ENCODE assay signal across 25 cellular contexts in genomic region chr10:81104494-81104893, GRCh38.
DNase-seq lines count a peak whose midpoint lies in the region; ATAC-seq and TF ChIP-seq lines count a peak whose summit lies in the region.
"Had no signal": no experiment of that assay in that cellular context is flagged by ENCODE, and none has a peak within 500 bp of the region (broad histone marks: within the 10 kb centered on the region; RNA-seq: fewer than 3 reads in every experiment).

No MANE protein-coding gene starts in this region.

- H2AFZ ChIP-seq in neural progenitor cell (replicated peaks): peak overlapping the region; percentile 24

- CTCF ChIA-PET in activated CD4-positive, alpha-beta T cell treated with anti-CD3 and anti-CD28 coated beads, Interleukin-2, amount 10 ng/mL, durations not matched to agents 7 days and 5 days (lab: Charles Lee): no interaction called here
- CTCF ChIA-PET in activated CD4-positive, alpha-beta memory T cell treated with anti-CD3 and anti-CD28 coated beads for 36 hours (lab: Charles Lee): no interaction called here

- no peaks in the 10 kb centered on the region for H3K9me3 Mint-ChIP-seq in neural progenitor cell
- H3K9me3 Mint-ChIP-seq in activated CD4-positive, alpha-beta T cell treated with anti-CD3 and anti-CD28 coated beads, Interleukin-2, amount 10 ng/mL, durations not matched to agents 7 days and 5 days: no peaks in the 10 kb centered on the region
- no peaks in the 10 kb centered on the region for H3K9me3 Mint-ChIP-seq in activated CD4-positive, alpha-beta memory T cell treated with anti-CD3 and anti-CD28 coated beads for 36 hours
- H3K9me3 Mint-ChIP-seq: CD4-positive, alpha-beta T cell had no signal

- no peaks in the 10 kb centered on the region for H3K36me3 ChIP-seq in neural progenitor cell
- H3K36me3 ChIP-seq in esophagus muscularis mucosa: no peaks in the 10 kb centered on the region
- no peaks in the 10 kb centered on the region for H3K36me3 ChIP-seq in tibial artery
- H3K36me3 ChIP-seq: BLaER1 treated with 17β-estradiol and CSF1 and Interleukin-3, amounts not matched to agents 10 nM and 100 nM; Peyer's patch had no signal

- no peaks in the 10 kb centered on the region for H3F3A ChIP-seq in neural progenitor cell (ENCODE audit: low read depth)

- TF ChIP-seq CTCF in neural progenitor cell (IDR thresholded peaks at IDR 0.05) (no peak), esophagus muscularis mucosa (IDR thresholded peaks at IDR 0.05) (no peak), tibial artery (IDR thresholded peaks at IDR 0.05) (no peak)

- H3K9me3 ChIP-seq in neural progenitor cell (ENCODE audit: low read depth) (no peaks in the 10 kb centered on the region), esophagus muscularis mucosa (no peaks in the 10 kb centered on the region), tibial artery (no peaks in the 10 kb centered on the region)
- H3K9me3 ChIP-seq: A549; BLaER1 treated with 17β-estradiol and CSF1 and Interleukin-3, amounts not matched to agents 10 nM and 100 nM; Peyer's patch had no signal

- H3K27me3 ChIP-seq in neural progenitor cell (no peaks in the 10 kb centered on the region), esophagus muscularis mucosa (no peaks in the 10 kb centered on the region), tibial artery (no peaks in the 10 kb centered on the region)
- H3K27me3 ChIP-seq: BLaER1 treated with 17β-estradiol and CSF1 and Interleukin-3, amounts not matched to agents 10 nM and 100 nM; Peyer's patch had no signal

- H3K4me3 ChIP-seq in neural progenitor cell: no peak overlapping the region
- H3K4me3 ChIP-seq in esophagus muscularis mucosa: no peak overlapping the region
- H3K4me3 ChIP-seq in tibial artery: no peak overlapping the region
- H3K4me3 ChIP-seq: A549; BLaER1 treated with 17β-estradiol and CSF1 and Interleukin-3, amounts not matched to agents 10 nM and 100 nM; Peyer's patch; SK-N-MC had no signal

- H3K4me1 ChIP-seq in neural progenitor cell (no peaks in the 10 kb centered on the region), esophagus muscularis mucosa (no peaks in the 10 kb centered on the region), tibial artery (no peaks in the 10 kb centered on the region)
- H3K4me1 ChIP-seq: Peyer's patch had no signal

- H3K27ac ChIP-seq in neural progenitor cell (no peak overlapping the region), esophagus muscularis mucosa (replicated peaks in 1 of 4) (no peak overlapping the region), tibial artery (no peak overlapping the region)
- H3K27ac ChIP-seq: A549; BLaER1 treated with 17β-estradiol and CSF1 and Interleukin-3, amounts not matched to agents 10 nM and 100 nM; Peyer's patch; SK-N-MC had no signal

- H3K36me3 Mint-ChIP-seq in neural progenitor cell: no peaks in the 10 kb centered on the region
- no peaks in the 10 kb centered on the region for H3K36me3 Mint-ChIP-seq in activated CD4-positive, alpha-beta T cell treated with anti-CD3 and anti-CD28 coated beads, Interleukin-2, amount 10 ng/mL, durations not matched to agents 7 days and 5 days (ENCODE audit: low read depth)
- no peaks in the 10 kb centered on the region for H3K36me3 Mint-ChIP-seq in activated CD4-positive, alpha-beta memory T cell treated with anti-CD3 and anti-CD28 coated beads for 36 hours

- H3K27me3 Mint-ChIP-seq in neural progenitor cell (ENCODE audit: insufficient read depth, low read depth): peaks cover 2% of the 10 kb centered on the region
- no peaks in the 10 kb centered on the region for H3K27me3 Mint-ChIP-seq in activated CD4-positive, alpha-beta T cell treated with anti-CD3 and anti-CD28 coated beads, Interleukin-2, amount 10 ng/mL, durations not matched to agents 7 days and 5 days
- H3K27me3 Mint-ChIP-seq in activated CD4-positive, alpha-beta memory T cell treated with anti-CD3 and anti-CD28 coated beads for 36 hours: no peaks in the 10 kb centered on the region
- H3K27me3 Mint-ChIP-seq: CD4-positive, alpha-beta T cell had no signal

- H3K4me1 Mint-ChIP-seq in neural progenitor cell: no peaks in the 10 kb centered on the region
- no peaks in the 10 kb centered on the region for H3K4me1 Mint-ChIP-seq in activated CD4-positive, alpha-beta T cell treated with anti-CD3 and anti-CD28 coated beads, Interleukin-2, amount 10 ng/mL, durations not matched to agents 7 days and 5 days
- H3K4me1 Mint-ChIP-seq in activated CD4-positive, alpha-beta memory T cell treated with anti-CD3 and anti-CD28 coated beads for 36 hours (ENCODE audit: low read depth): no peaks in the 10 kb centered on the region

- no peak for TF ChIP-seq EP300 in esophagus muscularis mucosa (IDR thresholded peaks at IDR 0.05)

- no peak for TF ChIP-seq POLR2A in esophagus muscularis mucosa (IDR thresholded peaks at IDR 0.05; ENCODE audit: low read depth)

- WGBS in esophagus muscularis mucosa: 71% methylated on average over 3 of the region's 3 CpGs

- H3K79me2 ChIP-seq in neural progenitor cell (ENCODE audit: low read depth): no peaks in the 10 kb centered on the region

- DNase-seq in neural progenitor cell (ENCODE audit: low spot score): no peak
- no peak for DNase-seq in activated CD4-positive, alpha-beta T cell treated with anti-CD3 and anti-CD28 coated beads, Interleukin-2, amount 10 ng/mL, durations not matched to agents 7 days and 5 days
- no peak for DNase-seq in esophagus muscularis mucosa (ENCODE audit: extremely low spot score)
- no peak for DNase-seq in activated CD4-positive, alpha-beta memory T cell treated with anti-CD3 and anti-CD28 coated beads for 36 hours
- no peak for DNase-seq in tibial artery
- DNase-seq: AML-193; CD4-positive, alpha-beta T cell; IMR-90; KG1; MM.1S; NCI-H1417; NCI-H1694; NCI-H2029 treated with DMSO at 0.1 percent for 48 hours; NCI-H2227 treated with DMSO at 0.1 percent for 48 hours; NCI-H510A; NCI-H69; OCI-M1; Peyer's patch; SIG-M5 had no signal

- ATAC-seq in GM19025 (IDR thresholded peaks at IDR 0.05; ENCODE audit: low read depth, unreplicated experiment) (peak; percentile 29), GM21576 (IDR thresholded peaks at IDR 0.05; ENCODE audit: unreplicated experiment) (peak; percentile 29), HG02852 (IDR thresholded peaks at IDR 0.05; ENCODE audit: unreplicated experiment) (peak; percentile 36)
- ATAC-seq: A549 had no signal

- intact Hi-C loops in esophagus muscularis mucosa (cut with DNase I): no loop called here
- intact Hi-C loops in activated CD4-positive, alpha-beta memory T cell treated with anti-CD3 and anti-CD28 coated beads for 36 hours (cut with micrococcal nuclease): no loop called here
- intact Hi-C loops in tibial artery (cut with DNase I; ENCODE audit: low total_unique reads): no loop called here

- no peaks in the 10 kb centered on the region for H4K20me1 ChIP-seq in neural progenitor cell (ENCODE audit: low read depth)
- H4K20me1 ChIP-seq: BLaER1 treated with 17β-estradiol and CSF1 and Interleukin-3, amounts not matched to agents 10 nM and 100 nM had no signal

- POLR2A ChIA-PET in activated CD4-positive, alpha-beta T cell treated with anti-CD3 and anti-CD28 coated beads, Interleukin-2, amount 10 ng/mL, durations not matched to agents 7 days and 5 days (lab: Charles Lee): no interaction called here
- POLR2A ChIA-PET in activated CD4-positive, alpha-beta memory T cell treated with anti-CD3 and anti-CD28 coated beads for 36 hours (lab: Charles Lee): no interaction called here

- H3K9ac ChIP-seq in neural progenitor cell: no peak overlapping the region
- H3K9ac ChIP-seq: BLaER1 treated with 17β-estradiol and CSF1 and Interleukin-3, amounts not matched to agents 10 nM and 100 nM had no signal

- H3K27ac Mint-ChIP-seq in neural progenitor cell: no peak overlapping the region
- H3K27ac Mint-ChIP-seq in activated CD4-positive, alpha-beta T cell treated with anti-CD3 and anti-CD28 coated beads, Interleukin-2, amount 10 ng/mL, durations not matched to agents 7 days and 5 days: no peak overlapping the region
- H3K27ac Mint-ChIP-seq in activated CD4-positive, alpha-beta memory T cell treated with anti-CD3 and anti-CD28 coated beads for 36 hours: no peak overlapping the region
- H3K27ac Mint-ChIP-seq: CD4-positive, alpha-beta T cell had no signal

- no peak overlapping the region for H3K4me2 ChIP-seq in neural progenitor cell
- H3K4me2 ChIP-seq: A549; BLaER1 treated with 17β-estradiol and CSF1 and Interleukin-3, amounts not matched to agents 10 nM and 100 nM had no signal

- no peak overlapping the region for H3K4me3 Mint-ChIP-seq in neural progenitor cell
- H3K4me3 Mint-ChIP-seq in activated CD4-positive, alpha-beta T cell treated with anti-CD3 and anti-CD28 coated beads, Interleukin-2, amount 10 ng/mL, durations not matched to agents 7 days and 5 days: no peak overlapping the region
- no peak overlapping the region for H3K4me3 Mint-ChIP-seq in activated CD4-positive, alpha-beta memory T cell treated with anti-CD3 and anti-CD28 coated beads for 36 hours
- H3K4me3 Mint-ChIP-seq: CD4-positive, alpha-beta T cell had no signal
